In the genomic region with DNA sequence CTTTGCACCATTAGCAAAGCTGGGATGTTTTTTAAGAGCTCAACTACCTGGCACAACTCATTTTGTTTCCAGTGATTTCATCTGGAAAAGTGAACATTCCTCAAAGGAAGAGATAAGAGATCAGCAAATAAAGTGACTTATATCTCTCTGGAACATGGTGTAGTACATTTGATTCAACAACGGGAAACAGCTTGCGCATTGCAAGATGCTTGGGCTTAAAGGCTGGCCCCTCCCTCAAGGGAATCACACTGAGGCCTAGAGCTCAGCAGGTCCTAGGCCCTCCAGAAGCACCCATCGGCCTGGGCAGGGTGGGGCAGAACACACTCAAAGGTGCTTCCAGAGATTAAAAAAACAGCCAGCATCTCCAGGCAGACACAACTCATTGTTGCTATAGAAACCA, we compare ENCODE assay signal across 12 cellular contexts.
DNase-seq lines count a peak whose midpoint lies in the region; ATAC-seq, FAIRE-seq and TF ChIP-seq lines count a peak whose summit lies in the region.
"Had no signal": no experiment of that assay in that cellular context is flagged by ENCODE, and none has a peak within 500 bp of the region (broad histone marks: within the 10 kb centered on the region; RNA-seq: fewer than 3 reads in every experiment).

No MANE protein-coding gene starts in this region.

- H3K27ac Mint-ChIP-seq in IgD-negative memory B cell: peak overlapping the region in 2 of 3 donors; percentile 19 to 44
- H3K27ac Mint-ChIP-seq in astrocyte (ENCODE audit: unreplicated experiment): peak overlapping the region; percentile 68
- peak overlapping the region in 4 of 8 donors; percentile 15 to 61 (median 44) for H3K27ac Mint-ChIP-seq in CD8-positive, alpha-beta memory T cell
- H3K27ac Mint-ChIP-seq: activated CD4-positive, alpha-beta memory T cell treated with anti-CD3 and anti-CD28 coated beads for 36 hours; activated naive CD8-positive, alpha-beta T cell treated with anti-CD3 and anti-CD28 coated beads, Interleukin-2, amount 10 ng/mL, durations not matched to agents 7 days and 5 days had no signal

- 22 to 38% (median 27%) methylated on average over 3 of the region's 3 CpGs for WGBS in stomach, 5 donors

- peaks cover 42 to 59% (median 46%) of the 10 kb centered on the region in 3 donors for H3K4me1 Mint-ChIP-seq in IgD-negative memory B cell
- H3K4me1 Mint-ChIP-seq in astrocyte (ENCODE audit: low read depth, unreplicated experiment): peaks cover 40% of the 10 kb centered on the region
- H3K4me1 Mint-ChIP-seq in CD8-positive, alpha-beta memory T cell: peaks cover 38 to 66% (median 48%) of the 10 kb centered on the region in 3 donors

- no peak overlapping the region for H3K4me2 ChIP-seq in astrocyte (ENCODE audit: low read length)

- intact Hi-C loops in left lung (cut with DNase I): no loop called here
- intact Hi-C loops in stomach (cut with DNase I; ENCODE audit: low total_unique reads): no loop called here

- no peak overlapping the region for H3K27ac ChIP-seq in astrocyte (ENCODE audit: low read depth, low read length)
- H3K27ac ChIP-seq in left lung: no peak overlapping the region
- peak overlapping the region; percentile 67 to 92 (median 89) for H3K27ac ChIP-seq in stomach
- no peak overlapping the region for H3K27ac ChIP-seq in CD8-positive, alpha-beta memory T cell (ENCODE audit: low read depth, low read length)

- no peak for TF ChIP-seq POLR2A in stomach (IDR thresholded peaks at IDR 0.05)

- no peaks in the 10 kb centered on the region for H3K36me3 ChIP-seq in astrocyte (ENCODE audit: insufficient read depth, low read length)
- no peaks in the 10 kb centered on the region for H3K36me3 ChIP-seq in left lung
- H3K36me3 ChIP-seq in stomach: no peaks in the 10 kb centered on the region
- no peaks in the 10 kb centered on the region for H3K36me3 ChIP-seq in CD8-positive, alpha-beta memory T cell (ENCODE audit: insufficient read depth, low read length)

- H3K27me3 Mint-ChIP-seq in IgD-negative memory B cell: no peaks in the 10 kb centered on the region
- no peaks in the 10 kb centered on the region for H3K27me3 Mint-ChIP-seq in astrocyte (ENCODE audit: low read depth, unreplicated experiment)
- H3K27me3 Mint-ChIP-seq in CD8-positive, alpha-beta memory T cell: peaks cover 0 to 2% of the 10 kb centered on the region in 2 donors
- H3K27me3 Mint-ChIP-seq: activated CD4-positive, alpha-beta memory T cell treated with anti-CD3 and anti-CD28 coated beads for 36 hours; activated naive CD8-positive, alpha-beta T cell treated with anti-CD3 and anti-CD28 coated beads, Interleukin-2, amount 10 ng/mL, durations not matched to agents 7 days and 5 days had no signal

- H3K4me1 ChIP-seq in astrocyte (ENCODE audit: insufficient read depth, low read length): peaks cover 32% of the 10 kb centered on the region
- peaks cover 35 to 85% of the 10 kb centered on the region in 2 donors for H3K4me1 ChIP-seq in left lung
- H3K4me1 ChIP-seq in stomach: peaks cover 82 to 97% (median 91%) of the 10 kb centered on the region in 4 donors
- H3K4me1 ChIP-seq in CD8-positive, alpha-beta memory T cell (ENCODE audit: insufficient read depth, low read length): no peaks in the 10 kb centered on the region

- ATAC-seq in left lung: peak; percentile 53
- no peak for ATAC-seq in GM18907 (IDR thresholded peaks at IDR 0.05; ENCODE audit: unreplicated experiment)
- no peak for ATAC-seq in HG02678 (IDR thresholded peaks at IDR 0.05; ENCODE audit: unreplicated experiment)

- H3K79me2 ChIP-seq in astrocyte (ENCODE audit: insufficient read depth, low read length): peaks cover 82% of the 10 kb centered on the region

- no peak for FAIRE-seq in astrocyte (lab: Jason Lieb, UNC)

- CTCF ChIA-PET in CD8-positive, alpha-beta memory T cell (lab: Charles Lee): no interaction called here

- TF ChIP-seq CTCF in astrocyte (IDR thresholded peaks at IDR 0.05; ENCODE audit: insufficient read depth, low read depth, low read length): no peak
- no peak for TF ChIP-seq CTCF in left lung (IDR thresholded peaks at IDR 0.05)
- TF ChIP-seq CTCF in stomach (IDR thresholded peaks at IDR 0.05): no peak

- no peak overlapping the region for H3K9ac ChIP-seq in astrocyte (ENCODE audit: low read length)

- no peak overlapping the region for H3K4me3 ChIP-seq in astrocyte (ENCODE audit: insufficient read depth, low read depth, low read length)
- H3K4me3 ChIP-seq in left lung: no peak overlapping the region
- H3K4me3 ChIP-seq in stomach: no peak overlapping the region
- H3K4me3 ChIP-seq in CD8-positive, alpha-beta memory T cell (ENCODE audit: low read length): no peak overlapping the region

- H4K20me1 ChIP-seq in astrocyte (ENCODE audit: insufficient read depth, low read length): peaks cover 77% of the 10 kb centered on the region

- no peak for TF ChIP-seq EP300 in stomach (IDR thresholded peaks at IDR 0.05)

- H3K9me3 ChIP-seq in astrocyte (ENCODE audit: insufficient read depth, low read depth, low read length) (no peaks in the 10 kb centered on the region), left lung (no peaks in the 10 kb centered on the region), stomach (no peaks in the 10 kb centered on the region)
- no peaks in the 10 kb centered on the region for H3K9me3 ChIP-seq in CD8-positive, alpha-beta memory T cell (ENCODE audit: low read length)

- POLR2A ChIA-PET in CD8-positive, alpha-beta memory T cell (lab: Charles Lee): no interaction called here

- H3K27me3 ChIP-seq in astrocyte (ENCODE audit: insufficient read depth, low read length) (no peaks in the 10 kb centered on the region), left lung (no peaks in the 10 kb centered on the region), stomach (no peaks in the 10 kb centered on the region)
- H3K27me3 ChIP-seq in CD8-positive, alpha-beta memory T cell (ENCODE audit: insufficient read depth, low read length, poor library complexity, severe bottlenecking): no peaks in the 10 kb centered on the region

- H3K4me3 Mint-ChIP-seq in IgD-negative memory B cell: peak overlapping the region in 3 of 4 donors; percentile 20 to 65 (median 24)
- H3K4me3 Mint-ChIP-seq in astrocyte (ENCODE audit: unreplicated experiment): no peak overlapping the region
- no peak overlapping the region for H3K4me3 Mint-ChIP-seq in CD8-positive, alpha-beta memory T cell
- H3K4me3 Mint-ChIP-seq: activated CD4-positive, alpha-beta memory T cell treated with anti-CD3 and anti-CD28 coated beads for 36 hours; activated naive CD8-positive, alpha-beta T cell treated with anti-CD3 and anti-CD28 coated beads, Interleukin-2, amount 10 ng/mL, durations not matched to agents 7 days and 5 days had no signal

- no peak overlapping the region for H2AFZ ChIP-seq in astrocyte (ENCODE audit: low read depth, low read length)

- H3K9me3 Mint-ChIP-seq in IgD-negative memory B cell (no peaks in the 10 kb centered on the region), astrocyte (ENCODE audit: unreplicated experiment) (no peaks in the 10 kb centered on the region)
- no peaks in the 10 kb centered on the region for H3K9me3 Mint-ChIP-seq in CD8-positive, alpha-beta memory T cell
- H3K9me3 Mint-ChIP-seq: activated CD4-positive, alpha-beta memory T cell treated with anti-CD3 and anti-CD28 coated beads for 36 hours; activated naive CD8-positive, alpha-beta T cell treated with anti-CD3 and anti-CD28 coated beads, Interleukin-2, amount 10 ng/mL, durations not matched to agents 7 days and 5 days had no signal

- no peak for DNase-seq in astrocyte (ENCODE audit: low read depth)
- no peak for DNase-seq in left lung
- peak; percentile 56 for DNase-seq in stomach
- no peak for DNase-seq in NCI-H748 (lab: John Stamatoyannopoulos, UW; ENCODE audit: unreplicated experiment)
- DNase-seq in CD8-positive, alpha-beta memory T cell: no peak
- DNase-seq: activated CD4-positive, alpha-beta memory T cell treated with anti-CD3 and anti-CD28 coated beads for 36 hours; activated naive CD8-positive, alpha-beta T cell treated with anti-CD3 and anti-CD28 coated beads, Interleukin-2, amount 10 ng/mL, durations not matched to agents 7 days and 5 days; DMS153; NCI-H82 had no signal

- H3K36me3 Mint-ChIP-seq in IgD-negative memory B cell (peaks cover 3% of the 10 kb centered on the region), astrocyte (ENCODE audit: low read depth, unreplicated experiment) (peaks cover 2% of the 10 kb centered on the region)
- peaks cover 0 to 8% (median 2%) of the 10 kb centered on the region in 3 donors for H3K36me3 Mint-ChIP-seq in CD8-positive, alpha-beta memory T cell
- H3K36me3 Mint-ChIP-seq: activated CD4-positive, alpha-beta memory T cell treated with anti-CD3 and anti-CD28 coated beads for 36 hours; activated naive CD8-positive, alpha-beta T cell treated with anti-CD3 and anti-CD28 coated beads, Interleukin-2, amount 10 ng/mL, durations not matched to agents 7 days and 5 days had no signal

Comparison
In these comparisons a context has a peak if more than half of its experiments do, and no peak if none do; other contexts are left out.
1. H3K4me3 Mint-ChIP-seq: peak in IgD-negative memory B cell (3 of 4); none in astrocyte (single experiment) and CD8-positive, alpha-beta memory T cell (0 of 7).
2. H3K27ac ChIP-seq: peak in stomach (5 of 5); none in astrocyte (single experiment), left lung (0 of 2) and CD8-positive, alpha-beta memory T cell (single experiment).